Comparison of ENCODE assay signal across 20 cellular contexts in genomic region chr1:146001734-146002133, GRCh38. TPM values are rescaled to one million over a fixed set of nuclear protein-coding genes. Genes with fewer than 3 reads are reported as not detected.
DNase-seq lines count a peak whose midpoint lies in the region; ATAC-seq, FAIRE-seq and TF ChIP-seq lines count a peak whose summit lies in the region.
"Had no signal": no experiment of that assay in that cellular context is flagged by ENCODE, and none has a peak within 500 bp of the region (broad histone marks: within the 10 kb centered on the region; RNA-seq: fewer than 3 reads in every experiment).

No MANE protein-coding gene starts in this region.

- CTCF ChIA-PET in activated B cell treated with CpG ODN at 0.5 μM for 24 hours (lab: Charles Lee) = interaction anchor here (0.6 to 14.3 kb wide), 6 partner anchors 13 to 156 kb away, joined by 3 to 247 read pairs (median 3); partner anchors contain the start of genes HJV and NUDT17

- H3K27me3 Mint-ChIP-seq in activated B cell treated with CpG ODN at 0.5 μM for 24 hours = no peaks in the 10 kb centered on the region
- H3K27me3 Mint-ChIP-seq in stimulated activated naive CD8-positive, alpha-beta T cell treated with anti-CD3 and anti-CD28 coated beads, Interleukin-15, amount 100 ng/mL, for 72 hours = no peaks in the 10 kb centered on the region

- H3K27me3 ChIP-seq in keratinocyte (ENCODE audit: control insufficient read depth, extremely low read depth, insufficient read depth, low read length) = no peaks in the 10 kb centered on the region
- H3K27me3 ChIP-seq: pancreas, tibial artery had no signal

- no peaks in the 10 kb centered on the region for H3K9me1 ChIP-seq in keratinocyte (ENCODE audit: control insufficient read depth, extremely low read depth, insufficient read depth, low read length)

- no peak overlapping the region for H3K4me3 ChIP-seq in keratinocyte (ENCODE audit: control insufficient read depth in 2 of 3, extremely low read depth in 1 of 3, insufficient read depth in 2 of 3, low read depth in 1 of 3, low read length in 3 of 3)
- H3K4me3 ChIP-seq: pancreas, tibial artery had no signal

- POLR2A ChIA-PET in activated B cell treated with CpG ODN at 0.5 μM for 24 hours (lab: Charles Lee) = interaction anchor here (0.7 to 1.9 kb wide), 3 partner anchors 10 to 22 kb away, joined by 3 to 18 read pairs (median 4); no protein-coding TSS in a partner anchor

- no peaks in the 10 kb centered on the region for H3K79me2 ChIP-seq in keratinocyte (ENCODE audit: control insufficient read depth, insufficient read depth, low read length)

- H3K4me1 Mint-ChIP-seq in activated B cell treated with CpG ODN at 0.5 μM for 24 hours = peaks cover 64% of the 10 kb centered on the region
- peaks cover 82% of the 10 kb centered on the region for H3K4me1 Mint-ChIP-seq in stimulated activated naive CD8-positive, alpha-beta T cell treated with anti-CD3 and anti-CD28 coated beads, Interleukin-15, amount 100 ng/mL, for 72 hours

- no peak for ATAC-seq in activated B cell treated with CpG ODN at 0.5 μM for 24 hours (ENCODE audit: low read depth)
- no peak for ATAC-seq in stimulated activated naive CD8-positive, alpha-beta T cell treated with anti-CD3 and anti-CD28 coated beads, Interleukin-15, amount 100 ng/mL, for 72 hours
- ATAC-seq in GM19035 (IDR thresholded peaks at IDR 0.05; ENCODE audit: unreplicated experiment) = no peak
- ATAC-seq: pancreas had no signal

- no peaks in the 10 kb centered on the region for H3K36me3 ChIP-seq in keratinocyte (ENCODE audit: control insufficient read depth in 2 of 2, extremely low read depth in 1 of 2, insufficient read depth in 2 of 2, low read length in 2 of 2)
- H3K36me3 ChIP-seq: pancreas, tibial artery had no signal

- no peak overlapping the region for H3K9ac ChIP-seq in keratinocyte (ENCODE audit: control insufficient read depth, extremely low read depth, insufficient read depth, low read length)

- peak overlapping the region; percentile 68 for H2AFZ ChIP-seq in keratinocyte (ENCODE audit: control insufficient read depth, low read length)

- H3K9me3 Mint-ChIP-seq in activated B cell treated with CpG ODN at 0.5 μM for 24 hours = no peaks in the 10 kb centered on the region
- no peaks in the 10 kb centered on the region for H3K9me3 Mint-ChIP-seq in stimulated activated naive CD8-positive, alpha-beta T cell treated with anti-CD3 and anti-CD28 coated beads, Interleukin-15, amount 100 ng/mL, for 72 hours
- H3K9me3 Mint-ChIP-seq: HFFc6 had no signal

- peak overlapping the region; percentile 69 for H3K27ac Mint-ChIP-seq in activated B cell treated with CpG ODN at 0.5 μM for 24 hours
- H3K27ac Mint-ChIP-seq in stimulated activated naive CD8-positive, alpha-beta T cell treated with anti-CD3 and anti-CD28 coated beads, Interleukin-15, amount 100 ng/mL, for 72 hours = peak overlapping the region; percentile 1 to 14
- H3K27ac Mint-ChIP-seq: HFFc6 had no signal

- dilution Hi-C loops in keratinocyte (cut with MboI; ENCODE audit: extremely low pct_ligation_motif_present, low sequenced_read_pairs) = no loop called here

- no peak overlapping the region for H3K4me2 ChIP-seq in keratinocyte (ENCODE audit: control insufficient read depth, extremely low read depth, insufficient read depth, low read depth, low read length)

- H3K4me3 Mint-ChIP-seq in activated B cell treated with CpG ODN at 0.5 μM for 24 hours = no peak overlapping the region
- no peak overlapping the region for H3K4me3 Mint-ChIP-seq in stimulated activated naive CD8-positive, alpha-beta T cell treated with anti-CD3 and anti-CD28 coated beads, Interleukin-15, amount 100 ng/mL, for 72 hours
- H3K4me3 Mint-ChIP-seq: HFFc6 had no signal

- no peak for FAIRE-seq in keratinocyte (lab: Jason Lieb, UNC)
- FAIRE-seq: pancreas, RCC 7860 had no signal

- H3K27ac ChIP-seq in keratinocyte (ENCODE audit: control insufficient read depth, insufficient read depth, low read length) = peak overlapping the region; percentile 40
- H3K27ac ChIP-seq: 22Rv1, HL-60, pancreas had no signal

- TF ChIP-seq CTCF in activated B cell treated with CpG ODN at 0.5 μM for 24 hours (IDR thresholded peaks at IDR 0.05) = no peak
- no peak for TF ChIP-seq CTCF in keratinocyte (optimal IDR thresholded peaks at IDR 0.05 in 1 of 3, IDR thresholded peaks at IDR 0.05 in 1 of 3, conservative IDR thresholded peaks at IDR 0.05 in 1 of 3; ENCODE audit: extremely low read depth in 1 of 3, insufficient read depth in 2 of 3, low read length in 3 of 3)

- peaks cover 1% of the 10 kb centered on the region for H3K36me3 Mint-ChIP-seq in activated B cell treated with CpG ODN at 0.5 μM for 24 hours (ENCODE audit: low read depth)

- H4K20me1 ChIP-seq in keratinocyte (ENCODE audit: control insufficient read depth, extremely low read depth, insufficient read depth, low read length) = no peaks in the 10 kb centered on the region

- H3K4me1 ChIP-seq in keratinocyte (ENCODE audit: control insufficient read depth, extremely low read depth, insufficient read depth, low read length) = peaks cover 36% of the 10 kb centered on the region

- no peaks in the 10 kb centered on the region for H3K9me3 ChIP-seq in keratinocyte (ENCODE audit: control insufficient read depth, low read depth, low read length)
- H3K9me3 ChIP-seq: pancreas, tibial artery had no signal

- intact Hi-C loops in activated B cell treated with CpG ODN at 0.5 μM for 24 hours (cut with micrococcal nuclease) = no loop called here

- DNase-seq in DMS53 (lab: John Stamatoyannopoulos, UW) = peak; percentile 31
- DNase-seq in DMS53 treated with DMSO at 0.1 percent for 48 hours (lab: John Stamatoyannopoulos, UW; ENCODE audit: unreplicated experiment) = no peak
- DNase-seq in activated B cell treated with CpG ODN at 0.5 μM for 24 hours = no peak
- DNase-seq in keratinocyte (ENCODE audit: low read depth, low spot score) = no peak
- DNase-seq in stimulated activated naive CD8-positive, alpha-beta T cell treated with anti-CD3 and anti-CD28 coated beads, Interleukin-15, amount 100 ng/mL, for 72 hours = peak in 1 of 2 donors; percentile 8
- no peak for DNase-seq in AML-193 (lab: John Stamatoyannopoulos, UW)
- DNase-seq in NCI-H748 (lab: John Stamatoyannopoulos, UW; ENCODE audit: unreplicated experiment) = no peak
- DNase-seq: activated CD4-positive, CD25-positive, alpha-beta regulatory T cell treated with anti-CD3 and anti-CD28 coated beads, Interleukin-2, amount 50 U/mL, for 72 hours; activated T-cell treated with anti-CD3 and anti-CD28 coated beads, Interleukin-2, amount 50 U/mL, for 1 hour; HFFc6; Kasumi-1; midbrain; NCI-H187; NCI-H526 treated with DMSO at 0.1 percent for 48 hours; pancreas had no signal

RNA-seq across cellular contexts. Expression of gene TXNIP, which starts 5.4 kb away (rescaled TPM):
- total RNA-seq in activated B cell treated with CpG ODN at 0.5 μM for 24 hours = 300 and 306 TPM in 2 replicates
- 89.7 to 165 TPM (median 159 TPM) in 3 replicates for polyA plus RNA-seq in keratinocyte
- polyA plus RNA-seq in keratinocyte (2011; ENCODE audit: low read depth) = 41.9 TPM
- polyA plus RNA-seq in keratinocyte (2011; cell fraction: cytosol; rRNA removed) = 55.4 and 104 TPM in 2 replicates
- 156 and 196 TPM in 2 replicates for polyA plus RNA-seq in keratinocyte (2011; cell fraction: nucleus; rRNA removed)
- 39.4 and 112 TPM in 2 replicates for polyA plus RNA-seq in keratinocyte (2012; ENCODE audit: low replicate concordance)
- polyA minus RNA-seq in keratinocyte = 115 to 413 TPM (median 186 TPM) in 3 replicates
- 82.9 TPM for polyA minus RNA-seq in keratinocyte (2011; cell fraction: cytosol; rRNA and poly(A)+ RNA removed)
- 106 and 162 TPM in 2 replicates for polyA minus RNA-seq in keratinocyte (2011; cell fraction: nucleus; rRNA and poly(A)+ RNA removed)

RNA-seq across cellular contexts. Expression of gene HJV, which starts 19.8 kb away (rescaled TPM):
- total RNA-seq in activated B cell treated with CpG ODN at 0.5 μM for 24 hours = not detected in 2 replicates
- polyA plus RNA-seq in keratinocyte = 0.04 TPM in 1 of 3 replicates, not detected in the others
- not detected for polyA plus RNA-seq in keratinocyte (2011; ENCODE audit: low read depth)
- not detected in 2 replicates for polyA plus RNA-seq in keratinocyte (2011; cell fraction: cytosol; rRNA removed)
- not detected in 2 replicates for polyA plus RNA-seq in keratinocyte (2011; cell fraction: nucleus; rRNA removed)
- not detected in 2 replicates for polyA plus RNA-seq in keratinocyte (2012; ENCODE audit: low replicate concordance)
- not detected in 3 replicates for polyA minus RNA-seq in keratinocyte
- polyA minus RNA-seq in keratinocyte (2011; cell fraction: cytosol; rRNA and poly(A)+ RNA removed) = not detected
- not detected in 2 replicates for polyA minus RNA-seq in keratinocyte (2011; cell fraction: nucleus; rRNA and poly(A)+ RNA removed)
- total RNA-seq: HFFc6, pancreas had no signal

RNA-seq across cellular contexts. Expression of gene POLR3GL, which starts 37.2 kb away (rescaled TPM):
- 22.7 and 23.7 TPM in 2 replicates for total RNA-seq in activated B cell treated with CpG ODN at 0.5 μM for 24 hours
- polyA plus RNA-seq in keratinocyte = 8.1 to 14.0 TPM (median 10.0 TPM) in 3 replicates
- 8.0 TPM for polyA plus RNA-seq in keratinocyte (2011; ENCODE audit: low read depth)
- 11.0 and 11.3 TPM in 2 replicates for polyA plus RNA-seq in keratinocyte (2011; cell fraction: cytosol; rRNA removed)
- 6.8 and 8.9 TPM in 2 replicates for polyA plus RNA-seq in keratinocyte (2011; cell fraction: nucleus; rRNA removed)
- polyA plus RNA-seq in keratinocyte (2012; ENCODE audit: low replicate concordance) = 9.6 and 16.1 TPM in 2 replicates
- polyA minus RNA-seq in keratinocyte = 3.7 to 6.9 TPM (median 4.3 TPM) in 3 replicates
- 5.8 TPM for polyA minus RNA-seq in keratinocyte (2011; cell fraction: cytosol; rRNA and poly(A)+ RNA removed)
- 1.9 and 3.1 TPM in 2 replicates for polyA minus RNA-seq in keratinocyte (2011; cell fraction: nucleus; rRNA and poly(A)+ RNA removed)

RNA-seq across cellular contexts. Expression of gene ANKRD34A, which starts 37.4 kb away (rescaled TPM):
- 1.4 and 2.4 TPM in 2 replicates for total RNA-seq in activated B cell treated with CpG ODN at 0.5 μM for 24 hours
- 0.53 to 0.83 TPM (median 0.66 TPM) in 3 replicates for polyA plus RNA-seq in keratinocyte
- polyA plus RNA-seq in keratinocyte (2011; ENCODE audit: low read depth) = not detected
- 0.46 and 0.81 TPM in 2 replicates for polyA plus RNA-seq in keratinocyte (2011; cell fraction: cytosol; rRNA removed)
- 1.5 and 1.6 TPM in 2 replicates for polyA plus RNA-seq in keratinocyte (2011; cell fraction: nucleus; rRNA removed)
- polyA plus RNA-seq in keratinocyte (2012; ENCODE audit: low replicate concordance) = 0.20 and 0.78 TPM in 2 replicates
- polyA minus RNA-seq in keratinocyte = 0.29 to 1.9 TPM (median 0.40 TPM) in 3 replicates
- polyA minus RNA-seq in keratinocyte (2011; cell fraction: cytosol; rRNA and poly(A)+ RNA removed) = 1.7 TPM
- 0.47 and 0.95 TPM in 2 replicates for polyA minus RNA-seq in keratinocyte (2011; cell fraction: nucleus; rRNA and poly(A)+ RNA removed)

RNA-seq across cellular contexts. Expression of gene LIX1L, which starts 43.9 kb away (rescaled TPM):
- total RNA-seq in activated B cell treated with CpG ODN at 0.5 μM for 24 hours = 30.1 and 31.7 TPM in 2 replicates
- polyA plus RNA-seq in keratinocyte = 9.2 to 26.4 TPM (median 20.0 TPM) in 3 replicates
- 0.77 TPM for polyA plus RNA-seq in keratinocyte (2011; ENCODE audit: low read depth)
- polyA plus RNA-seq in keratinocyte (2011; cell fraction: cytosol; rRNA removed) = 16.8 and 21.1 TPM in 2 replicates
- 12.9 and 13.4 TPM in 2 replicates for polyA plus RNA-seq in keratinocyte (2011; cell fraction: nucleus; rRNA removed)
- 2.4 and 9.0 TPM in 2 replicates for polyA plus RNA-seq in keratinocyte (2012; ENCODE audit: low replicate concordance)
- polyA minus RNA-seq in keratinocyte = 10.7 to 17.8 TPM (median 16.1 TPM) in 3 replicates
- polyA minus RNA-seq in keratinocyte (2011; cell fraction: cytosol; rRNA and poly(A)+ RNA removed) = 18.8 TPM
- 5.2 and 8.9 TPM in 2 replicates for polyA minus RNA-seq in keratinocyte (2011; cell fraction: nucleus; rRNA and poly(A)+ RNA removed)
